19 cellular contexts compared by ENCODE assay signal in genomic region chr7:149790754-149791360, GRCh38.
"Had no signal": no experiment of that assay in that cellular context is flagged by ENCODE, and none has a peak within 500 bp of the region (broad histone marks: within the 10 kb centered on the region; RNA-seq: fewer than 3 reads in every experiment).

No MANE protein-coding gene starts in this region.

- ATAC-seq: gastrocnemius medialis had no signal

- DNase-seq: cerebellar nuclear complex; effector memory CD8-positive, alpha-beta T cell; gastrocnemius medialis; kidney; naive B cell; small intestine had no signal

- H3K9me3 ChIP-seq: esophagus muscularis mucosa, gastrocnemius medialis, left ventricle myocardium inferior, lower lobe of right lung, neutrophil, right atrium auricular region, stomach, thoracic aorta, transverse colon had no signal

- H3K4me1 ChIP-seq: gastrocnemius medialis had no signal

- H3K36me3 ChIP-seq: esophagus muscularis mucosa, gastrocnemius medialis, left ventricle myocardium inferior, lower lobe of right lung, neutrophil, right atrium auricular region, stomach, thoracic aorta, transverse colon had no signal

- H3K9me3 Mint-ChIP-seq: dendritic cell treated with granulocyte-macrophage colony-stimulating factor and Interleukin-4, amounts not matched to agents 40 ng/mL and 50 ng/mL, for 4 days; effector memory CD8-positive, alpha-beta T cell; memory B cell; naive B cell; nephron had no signal

- H3K27ac ChIP-seq: epithelial cell of prostate, esophagus muscularis mucosa, gastrocnemius medialis, left ventricle myocardium inferior, lower lobe of right lung, neutrophil, right atrium auricular region, stomach, thoracic aorta, transverse colon had no signal

- H3K4me1 Mint-ChIP-seq: memory B cell, nephron had no signal

- H3K4me3 ChIP-seq: gastrocnemius medialis, lower lobe of right lung, right atrium auricular region, stomach, thoracic aorta had no signal

- H3K4me3 Mint-ChIP-seq: effector memory CD8-positive, alpha-beta T cell; memory B cell; nephron had no signal

- H3K27ac Mint-ChIP-seq: dendritic cell treated with granulocyte-macrophage colony-stimulating factor and Interleukin-4, amounts not matched to agents 40 ng/mL and 50 ng/mL, for 4 days; effector memory CD8-positive, alpha-beta T cell; memory B cell; naive B cell; nephron had no signal

- FAIRE-seq: colon, kidney, small intestine had no signal

- H3K36me3 Mint-ChIP-seq: naive B cell had no signal
